31 cellular contexts compared by ENCODE assay signal in the genomic region with DNA sequence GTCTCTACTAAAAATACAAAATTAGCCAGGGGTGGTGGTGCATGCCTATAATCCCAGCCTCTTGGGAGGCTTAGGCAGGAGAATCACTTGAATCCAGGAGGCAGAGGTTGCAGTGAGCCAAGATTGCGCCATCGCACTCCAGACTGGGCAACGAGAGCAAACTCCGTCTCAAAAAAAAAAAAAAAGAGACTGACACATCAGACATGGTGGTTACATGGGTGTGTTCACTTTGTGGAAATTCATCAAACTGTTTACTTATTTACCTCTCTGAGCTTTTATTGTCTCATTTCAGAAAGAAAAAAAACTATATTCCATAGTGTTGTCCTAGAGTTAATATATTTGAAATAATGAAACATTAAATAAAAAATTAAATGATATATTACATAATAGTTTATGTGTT.
"Had no signal": no experiment of that assay in that cellular context is flagged by ENCODE, and none has a peak within 500 bp of the region (broad histone marks: within the 10 kb centered on the region; RNA-seq: fewer than 3 reads in every experiment).

No MANE protein-coding gene starts in this region.

- H3K4me1 ChIP-seq: neural progenitor cell, parathyroid adenoma, psoas muscle, spleen, suprapubic skin, testis, transverse colon, upper lobe of right lung, uterus had no signal

- H3K9me3 ChIP-seq: ovary, psoas muscle, spleen, suprapubic skin, testis, tibial artery, transverse colon, upper lobe of right lung, uterus had no signal

- DNase-seq: natural killer cell; occipital lobe; ovary; posterior cingulate gyrus; psoas muscle; spleen; stimulated activated CD4-positive, alpha-beta T cell treated with anti-CD3 and anti-CD28 coated beads, Interleukin-12 subunit alpha, Interleukin-12 subunit beta, amount 100 ng/mL, for 4 hours; stimulated activated CD4-positive, alpha-beta T cell treated with anti-CD3 and anti-CD28 coated beads, Interleukin-1b, Interleukin-23, amount 100 ng/mL, for 48 hours; stimulated activated CD4-positive, alpha-beta T cell treated with anti-CD3 and anti-CD28 coated beads, Interleukin-4, amount 100 ng/mL, for 1 hour; stimulated activated CD4-positive, alpha-beta T cell treated with anti-CD3 and anti-CD28 coated beads, Interleukin-4, amount 100 ng/mL, for 4 hours; stimulated activated CD8-positive, alpha-beta memory T cell treated with anti-CD3 and anti-CD28 coated beads, Interleukin-4, amount 100 ng/mL, for 48 hours; stimulated activated naive CD4-positive, alpha-beta T cell; stimulated activated naive CD8-positive, alpha-beta T cell treated with anti-CD3 and anti-CD28 coated beads, Interleukin-15, amount 100 ng/mL, for 72 hours; stimulated activated naive CD8-positive, alpha-beta T cell treated with anti-CD3 and anti-CD28 coated beads, Interleukin-15, Interleukin-2, amounts not matched to agents 100 U/mL and 50 U/mL, for 24 hours; substantia nigra; testis; tibial artery; transverse colon; upper lobe of right lung; uterus had no signal

- H3K4me3 ChIP-seq: neural progenitor cell, ovary, psoas muscle, skin epidermis, smooth muscle cell, spleen, suprapubic skin, testis, tibial artery, transverse colon, upper lobe of right lung, uterus had no signal

- H3K27ac ChIP-seq: neural progenitor cell, ovary, parathyroid adenoma, psoas muscle, skin epidermis, spleen, suprapubic skin, testis, tibial artery, transverse colon, upper lobe of right lung, uterus had no signal

- H3K9ac ChIP-seq: neural progenitor cell, parathyroid adenoma had no signal

- H3K4me3 Mint-ChIP-seq: natural killer cell; nephron; neural progenitor cell; stimulated activated memory B cell treated with anti-CD40 and anti-IgM and Interleukin-4, amounts not matched to agents 10 μg/mL and 1 μg/mL and 100 μg/mL, for 72 hours; stimulated activated naive CD8-positive, alpha-beta T cell treated with anti-CD3 and anti-CD28 coated beads, Interleukin-15, amount 100 ng/mL, for 72 hours; type B pancreatic cell had no signal

- H3K36me3 ChIP-seq: neural progenitor cell, ovary, uterus had no signal

- H3K27me3 Mint-ChIP-seq: progenitor cell of endocrine pancreas; stimulated activated memory B cell treated with anti-CD40 and anti-IgM and Interleukin-4, amounts not matched to agents 10 μg/mL and 1 μg/mL and 100 μg/mL, for 72 hours; stimulated activated naive CD8-positive, alpha-beta T cell treated with anti-CD3 and anti-CD28 coated beads, Interleukin-15, amount 100 ng/mL, for 72 hours; type B pancreatic cell had no signal

- ATAC-seq: natural killer cell; psoas muscle; right cardiac atrium; sciatic nerve; stimulated activated memory B cell treated with anti-CD40 and anti-IgM and Interleukin-4, amounts not matched to agents 10 μg/mL and 1 μg/mL and 100 μg/mL, for 72 hours; stimulated activated naive CD8-positive, alpha-beta T cell treated with anti-CD3 and anti-CD28 coated beads, Interleukin-15, amount 100 ng/mL, for 72 hours; stimulated activated naive CD8-positive, alpha-beta T cell treated with anti-CD3 and anti-CD28 coated beads, Interleukin-15, Interleukin-2, amounts not matched to agents 100 U/mL and 50 U/mL, for 24 hours had no signal

- H3K36me3 Mint-ChIP-seq: natural killer cell; neural progenitor cell; stimulated activated memory B cell treated with anti-CD40 and anti-IgM and Interleukin-4, amounts not matched to agents 10 μg/mL and 1 μg/mL and 100 μg/mL, for 72 hours had no signal

- H3K9me3 Mint-ChIP-seq: natural killer cell; nephron; stimulated activated memory B cell treated with anti-CD40 and anti-IgM and Interleukin-4, amounts not matched to agents 10 μg/mL and 1 μg/mL and 100 μg/mL, for 72 hours; type B pancreatic cell had no signal

- H3K27me3 ChIP-seq: neural progenitor cell, ovary, spleen, suprapubic skin, testis, tibial artery, transverse colon, upper lobe of right lung, uterus had no signal

- H2AFZ ChIP-seq: neural progenitor cell, parathyroid adenoma had no signal

- H3K27ac Mint-ChIP-seq: natural killer cell; nephron; neural progenitor cell; progenitor cell of endocrine pancreas; stimulated activated memory B cell treated with anti-CD40 and anti-IgM and Interleukin-4, amounts not matched to agents 10 μg/mL and 1 μg/mL and 100 μg/mL, for 72 hours; type B pancreatic cell had no signal

- H3K4me2 ChIP-seq: neural progenitor cell, smooth muscle cell had no signal

- H3K79me2 ChIP-seq: parathyroid adenoma had no signal

- H3K4me1 Mint-ChIP-seq: natural killer cell; nephron; neural progenitor cell; stimulated activated memory B cell treated with anti-CD40 and anti-IgM and Interleukin-4, amounts not matched to agents 10 μg/mL and 1 μg/mL and 100 μg/mL, for 72 hours; stimulated activated naive CD8-positive, alpha-beta T cell treated with anti-CD3 and anti-CD28 coated beads, Interleukin-15, amount 100 ng/mL, for 72 hours had no signal
